Comparison of ENCODE assay signal across 1 cellular context in the genomic region with DNA sequence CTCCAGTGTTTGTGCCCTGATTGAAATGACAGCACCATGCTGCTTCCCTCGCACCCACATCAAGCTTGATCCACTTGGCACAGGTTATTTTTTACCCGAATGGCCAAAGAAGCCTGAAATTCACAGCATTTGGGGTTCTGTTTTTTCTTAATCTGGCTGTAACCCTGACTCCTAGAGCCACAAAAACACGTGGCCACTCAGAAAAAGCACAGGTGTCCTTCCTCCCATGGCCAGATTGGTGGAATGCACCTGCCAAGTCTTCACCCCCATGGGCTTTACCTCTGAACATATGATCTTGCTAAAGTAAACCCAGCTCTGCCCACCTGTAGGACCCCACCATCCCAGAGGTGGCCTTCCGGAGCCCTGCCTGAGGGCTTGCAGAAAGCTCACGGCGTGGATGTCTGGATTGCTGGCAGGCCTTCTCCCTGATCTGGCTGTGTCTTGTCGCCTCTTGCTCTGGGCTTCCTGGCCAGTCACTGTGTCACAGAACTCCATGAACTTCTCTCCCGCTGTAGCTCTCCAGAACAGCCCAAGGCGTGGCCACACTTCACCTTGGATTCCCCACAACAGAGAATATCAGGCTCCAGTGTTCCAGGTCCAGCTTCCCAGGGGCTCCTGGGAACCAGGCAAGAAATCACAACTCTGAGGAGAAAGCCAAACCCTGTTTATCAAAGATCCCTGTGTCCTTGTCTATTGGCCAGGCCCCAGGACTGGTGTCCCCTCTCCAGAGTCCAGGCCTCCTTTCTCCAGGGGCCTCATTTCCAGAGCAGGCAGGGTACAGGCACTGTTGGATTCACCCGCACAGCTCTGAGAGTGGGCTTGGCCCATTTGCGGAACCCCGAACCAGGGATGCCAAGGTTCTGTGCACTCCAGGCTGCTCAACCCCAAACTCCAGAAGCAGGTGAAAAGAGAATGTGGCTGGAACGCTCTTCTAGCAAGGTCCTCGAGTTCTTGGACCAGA.
TF ChIP-seq lines count a peak whose summit lies in the region.

No MANE protein-coding gene starts in this region.

TF ChIP-seq in IMR-90, 13 proteins besides CTCF, POLR2A, EP300 and RAD21:
- TF ChIP-seq RFX5 (IDR thresholded peaks at IDR 0.05; ENCODE audit: low read depth, low read length): no peak
- TF ChIP-seq RCOR1 (IDR thresholded peaks at IDR 0.05; ENCODE audit: insufficient replicate concordance, low read length): no peak
- TF ChIP-seq MXI1 (IDR thresholded peaks at IDR 0.05; ENCODE audit: borderline replicate concordance, low read depth, low read length): no peak
- no peak for TF ChIP-seq FOS (IDR thresholded peaks at IDR 0.05; ENCODE audit: low read depth, low read length)
- TF ChIP-seq ELK1 (IDR thresholded peaks at IDR 0.05; ENCODE audit: borderline replicate concordance, low read depth, low read length): no peak
